In the genomic region with DNA sequence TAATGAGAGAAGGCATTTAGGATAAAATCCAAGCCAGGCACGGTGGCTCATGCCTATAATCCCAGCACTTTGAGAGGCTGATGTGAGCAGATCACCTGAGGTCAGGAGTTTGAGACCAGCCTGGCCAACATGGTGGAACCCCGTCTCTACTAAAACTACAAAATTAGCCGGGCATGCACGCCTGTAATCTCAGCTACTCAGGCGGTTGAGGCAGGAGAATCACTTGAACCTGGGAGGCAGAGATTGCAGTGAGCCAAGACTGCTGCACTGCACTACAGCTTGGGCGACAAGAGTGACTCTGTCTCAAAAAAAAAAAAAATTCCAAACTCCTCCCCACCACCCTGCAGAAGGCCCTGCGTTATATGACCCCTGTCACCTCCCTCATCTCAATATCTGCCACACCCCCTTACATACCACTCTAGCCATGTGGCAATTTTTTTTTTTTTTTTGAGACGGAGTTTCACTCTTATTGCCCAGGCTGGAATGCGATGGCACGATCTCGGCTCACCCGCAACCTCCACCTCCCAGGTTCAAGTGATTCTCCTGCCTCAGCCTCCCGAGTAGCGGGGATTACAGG, we compare ENCODE assay signal across 7 cellular contexts. TPM values are rescaled to one million over a fixed set of nuclear protein-coding genes. Genes with fewer than 3 reads are reported as not detected.
DNase-seq lines count a peak whose midpoint lies in the region; ATAC-seq and TF ChIP-seq lines count a peak whose summit lies in the region.
"Not testable (repeated sequence)": the region's sequence is repeated elsewhere in the genome, so short reads cannot be mapped to it uniquely, and the experiment has no call there.

No MANE protein-coding gene starts in this region.

- peaks cover 12% of the 10 kb centered on the region for H3K27me3 Mint-ChIP-seq in activated CD4-positive, alpha-beta memory T cell treated with anti-CD3 and anti-CD28 coated beads, Interleukin-2, amount 10 ng/mL, durations not matched to agents 7 days and 5 days
- H3K27me3 Mint-ChIP-seq in natural killer cell treated with Interleukin-12 subunit alpha and Interleukin-12 subunit beta and Interleukin-15 and Interleukin-18, amount 100 ng/mL, for 72 hours = not testable (repeated sequence)

- CTCF ChIA-PET in HEK293T (lab: Yijun Ruan, JAX) = not testable (repeated sequence)
- CTCF ChIA-PET in activated CD4-positive, alpha-beta memory T cell treated with anti-CD3 and anti-CD28 coated beads, Interleukin-2, amount 10 ng/mL, durations not matched to agents 7 days and 5 days (lab: Charles Lee) = interaction anchor here (0.6 to 4.5 kb wide), 2 partner anchors 103 to 220 kb away, joined by 4 to 45 read pairs; no protein-coding TSS in a partner anchor

- H3K9me3 ChIP-seq in OCI-LY1 (ENCODE audit: low read length); ascending aorta: not testable (repeated sequence)

- POLR2A ChIA-PET in HEK293T (lab: Yijun Ruan, JAX) = interaction anchor here (2.3 kb wide), 1 partner anchor 33 kb away, joined by 12 read pairs; a partner anchor contains a TSS
- POLR2A ChIA-PET in activated CD4-positive, alpha-beta memory T cell treated with anti-CD3 and anti-CD28 coated beads, Interleukin-2, amount 10 ng/mL, durations not matched to agents 7 days and 5 days (lab: Charles Lee) = interaction anchor here (1.7 to 2.7 kb wide), 3 partner anchors 34 to 103 kb away, joined by 4 to 25 read pairs (median 16); a partner anchor contains a TSS

- peak overlapping the region; percentile 99 for H3K27ac Mint-ChIP-seq in activated CD4-positive, alpha-beta memory T cell treated with anti-CD3 and anti-CD28 coated beads, Interleukin-2, amount 10 ng/mL, durations not matched to agents 7 days and 5 days
- H3K27ac Mint-ChIP-seq in natural killer cell treated with Interleukin-12 subunit alpha and Interleukin-12 subunit beta and Interleukin-15 and Interleukin-18, amount 100 ng/mL, for 72 hours = not testable (repeated sequence)

- not testable (repeated sequence) for H3K9me3 Mint-ChIP-seq in activated CD4-positive, alpha-beta memory T cell treated with anti-CD3 and anti-CD28 coated beads, Interleukin-2, amount 10 ng/mL, durations not matched to agents 7 days and 5 days; natural killer cell treated with Interleukin-12 subunit alpha and Interleukin-12 subunit beta and Interleukin-15 and Interleukin-18, amount 100 ng/mL, for 72 hours

- DNase-seq in Caki2 (ENCODE audit: low read depth) (peak; percentile 85), SW480 (ENCODE audit: low spot score) (peak; percentile 51)
- not testable (repeated sequence) for DNase-seq in HEK293T (ENCODE audit: extremely low spot score); activated CD4-positive, alpha-beta memory T cell treated with anti-CD3 and anti-CD28 coated beads, Interleukin-2, amount 10 ng/mL, durations not matched to agents 7 days and 5 days; ascending aorta (ENCODE audit: low spot score in 2 of 2)
- peak; percentile 35 for DNase-seq in natural killer cell treated with Interleukin-12 subunit alpha and Interleukin-12 subunit beta and Interleukin-15 and Interleukin-18, amount 100 ng/mL, for 72 hours (ENCODE audit: low spot score)

- not testable (repeated sequence) for H3K27ac ChIP-seq in OCI-LY1 (ENCODE audit: low read depth, low read length, poor library complexity, severe bottlenecking)
- H3K27ac ChIP-seq in ascending aorta = peak overlapping the region; percentile 63 to 85

- H3K4me1 Mint-ChIP-seq in activated CD4-positive, alpha-beta memory T cell treated with anti-CD3 and anti-CD28 coated beads, Interleukin-2, amount 10 ng/mL, durations not matched to agents 7 days and 5 days = peaks cover 53% of the 10 kb centered on the region
- H3K4me1 Mint-ChIP-seq in natural killer cell treated with Interleukin-12 subunit alpha and Interleukin-12 subunit beta and Interleukin-15 and Interleukin-18, amount 100 ng/mL, for 72 hours (ENCODE audit: low read depth in 2 of 2) = peaks cover 30 to 33% of the 10 kb centered on the region in 2 donors

- not testable (repeated sequence) for H2AFZ ChIP-seq in OCI-LY1 (ENCODE audit: low read length)

- not testable (repeated sequence) for H3F3A ChIP-seq in OCI-LY1 (ENCODE audit: insufficient read depth, low read length)

- H3K4me2 ChIP-seq in OCI-LY1 (ENCODE audit: low read length) = peak overlapping the region; percentile 89

- not testable (repeated sequence) for H3K4me3 ChIP-seq in OCI-LY1 (ENCODE audit: low read depth, low read length, poor library complexity, severe bottlenecking); ascending aorta

- peaks cover 31% of the 10 kb centered on the region for H3K36me3 Mint-ChIP-seq in activated CD4-positive, alpha-beta memory T cell treated with anti-CD3 and anti-CD28 coated beads, Interleukin-2, amount 10 ng/mL, durations not matched to agents 7 days and 5 days (ENCODE audit: low read depth)
- not testable (repeated sequence) for H3K36me3 Mint-ChIP-seq in natural killer cell treated with Interleukin-12 subunit alpha and Interleukin-12 subunit beta and Interleukin-15 and Interleukin-18, amount 100 ng/mL, for 72 hours

- not testable (repeated sequence) for H3K79me2 ChIP-seq in OCI-LY1 (ENCODE audit: insufficient read depth, low read length)

- peaks cover 49% of the 10 kb centered on the region for H3K4me1 ChIP-seq in OCI-LY1 (ENCODE audit: insufficient read depth, low read length, severe bottlenecking)
- H3K4me1 ChIP-seq in ascending aorta = peaks cover 17 to 59% of the 10 kb centered on the region in 2 donors

- in situ Hi-C loops in Caki2 (cut with HindIII; ENCODE audit: low pct_unique_long_range_greater_than_20kb, low sequenced_read_pairs) = not testable (repeated sequence)

- ATAC-seq in natural killer cell treated with Interleukin-12 subunit alpha and Interleukin-12 subunit beta and Interleukin-15 and Interleukin-18, amount 100 ng/mL, for 72 hours = not testable (repeated sequence)

- TF ChIP-seq CTCF in OCI-LY1 (IDR thresholded peaks at IDR 0.05; ENCODE audit: low read length); ascending aorta (IDR thresholded peaks at IDR 0.05): not testable (repeated sequence)

- not testable (repeated sequence) for H4K20me1 ChIP-seq in OCI-LY1 (ENCODE audit: insufficient read depth, low read length)

- H3K9me2 ChIP-seq in OCI-LY1 (ENCODE audit: low read depth, low read length) = not testable (repeated sequence)

- not testable (repeated sequence) for H3K9ac ChIP-seq in OCI-LY1 (ENCODE audit: low read length)

- not testable (repeated sequence) for H3K4me3 Mint-ChIP-seq in activated CD4-positive, alpha-beta memory T cell treated with anti-CD3 and anti-CD28 coated beads, Interleukin-2, amount 10 ng/mL, durations not matched to agents 7 days and 5 days; natural killer cell treated with Interleukin-12 subunit alpha and Interleukin-12 subunit beta and Interleukin-15 and Interleukin-18, amount 100 ng/mL, for 72 hours

- intact Hi-C loops in ascending aorta (cut with DNase I) = not testable (repeated sequence)

- H3K36me3 ChIP-seq in OCI-LY1 (ENCODE audit: insufficient read depth, low read length) = peaks cover 14% of the 10 kb centered on the region; the same call in 1 of the 2 replicates
- not testable (repeated sequence) for H3K36me3 ChIP-seq in ascending aorta

- H3K27me3 ChIP-seq in OCI-LY1 (ENCODE audit: insufficient read depth, low read length); ascending aorta: not testable (repeated sequence)

TF ChIP-seq in HEK293T, 16 proteins besides CTCF, POLR2A, EP300 and RAD21:
- TF ChIP-seq ZNF384 (IDR thresholded peaks at IDR 0.05) = 0 out of 2 replicates have a peak, but pooled peaks have one; percentile 20

RNA-seq across cellular contexts. Expression of a gene that starts 4.8 kb away (rescaled TPM):
- 14.4 and 16.6 TPM in 2 replicates for total RNA-seq in Caki2 (2014; rRNA removed; shearing (Covaris generic); ENCODE audit: low replicate concordance)
- 10 to 100 TPM; 10.0 to 10.2 TPM for total RNA-seq in activated CD4-positive, alpha-beta memory T cell treated with anti-CD3 and anti-CD28 coated beads, Interleukin-2, amount 10 ng/mL, durations not matched to agents 7 days and 5 days
- total RNA-seq in ascending aorta = 0.21 TPM
- total RNA-seq in natural killer cell treated with Interleukin-12 subunit alpha and Interleukin-12 subunit beta and Interleukin-15 and Interleukin-18, amount 100 ng/mL, for 72 hours = 1 to 10 TPM; 3.0 to 5.1 TPM

RNA-seq across cellular contexts. Expression of a gene that starts 4.9 kb away (rescaled TPM):
- total RNA-seq in Caki2 (2014; rRNA removed; shearing (Covaris generic); ENCODE audit: low replicate concordance) = 2.1 and 5.6 TPM in 2 replicates
- total RNA-seq in activated CD4-positive, alpha-beta memory T cell treated with anti-CD3 and anti-CD28 coated beads, Interleukin-2, amount 10 ng/mL, durations not matched to agents 7 days and 5 days = 1 to 10 TPM; 2.6 to 2.9 TPM
- total RNA-seq in ascending aorta = 4.5 TPM
- 1 to 10 TPM; 1.6 to 3.0 TPM for total RNA-seq in natural killer cell treated with Interleukin-12 subunit alpha and Interleukin-12 subunit beta and Interleukin-15 and Interleukin-18, amount 100 ng/mL, for 72 hours

RNA-seq across cellular contexts. Expression of a gene that starts 24.1 kb away (rescaled TPM):
- 2.2 and 2.6 TPM in 2 replicates for total RNA-seq in Caki2 (2014; rRNA removed; shearing (Covaris generic); ENCODE audit: low replicate concordance)
- total RNA-seq in activated CD4-positive, alpha-beta memory T cell treated with anti-CD3 and anti-CD28 coated beads, Interleukin-2, amount 10 ng/mL, durations not matched to agents 7 days and 5 days = 1 to 10 TPM; 2.0 to 2.6 TPM
- 61.4 TPM for total RNA-seq in ascending aorta
- 10 to 100 TPM in 1 of 2 donors, 1 to 10 TPM in 1; 9.4 to 11.3 TPM for total RNA-seq in natural killer cell treated with Interleukin-12 subunit alpha and Interleukin-12 subunit beta and Interleukin-15 and Interleukin-18, amount 100 ng/mL, for 72 hours

RNA-seq across cellular contexts. Expression of a gene that starts 33.0 kb away (rescaled TPM):
- total RNA-seq in Caki2 (2014; rRNA removed; shearing (Covaris generic); ENCODE audit: low replicate concordance) = 1.5 TPM in 2 replicates
- total RNA-seq in activated CD4-positive, alpha-beta memory T cell treated with anti-CD3 and anti-CD28 coated beads, Interleukin-2, amount 10 ng/mL, durations not matched to agents 7 days and 5 days = 10 to 100 TPM; 24.0 to 24.7 TPM
- total RNA-seq in ascending aorta = 79.0 TPM
- total RNA-seq in natural killer cell treated with Interleukin-12 subunit alpha and Interleukin-12 subunit beta and Interleukin-15 and Interleukin-18, amount 100 ng/mL, for 72 hours = 10 to 100 TPM; 26.5 to 37.8 TPM

RNA-seq across cellular contexts. Expression of a gene that starts 33.3 kb away (rescaled TPM):
- 381 and 712 TPM in 2 replicates for total RNA-seq in Caki2 (2014; rRNA removed; shearing (Covaris generic); ENCODE audit: low replicate concordance)
- 10 to 100 TPM; 32.6 to 35.1 TPM for total RNA-seq in activated CD4-positive, alpha-beta memory T cell treated with anti-CD3 and anti-CD28 coated beads, Interleukin-2, amount 10 ng/mL, durations not matched to agents 7 days and 5 days
- total RNA-seq in ascending aorta = 225 TPM
- 10 to 100 TPM; 35.8 to 54.3 TPM for total RNA-seq in natural killer cell treated with Interleukin-12 subunit alpha and Interleukin-12 subunit beta and Interleukin-15 and Interleukin-18, amount 100 ng/mL, for 72 hours
